10 cellular contexts compared by ENCODE assay signal in genomic region chr15:66663664-66664063, GRCh38. TPM values are rescaled to one million over a fixed set of nuclear protein-coding genes. Genes with fewer than 3 reads are reported as not detected.
"Had no signal": no experiment of that assay in that cellular context is flagged by ENCODE, and none has a peak within 500 bp of the region (broad histone marks: within the 10 kb centered on the region; RNA-seq: fewer than 3 reads in every experiment).

No MANE protein-coding gene starts in this region.

- ATAC-seq: GM23338, HepG2 had no signal

- H2AFZ ChIP-seq: GM23338 had no signal

- H3K27ac ChIP-seq: HL-60 had no signal

- H3K4me2 ChIP-seq: GM23338 had no signal

- FAIRE-seq: H1, H54, HepG2 had no signal

- DNase-seq: H9, HCEC 1CT, HFFc6, KG1 had no signal

- H3K4me3 ChIP-seq: GM23338 had no signal

RNA-seq across cellular contexts. Expression of gene SMAD6, which starts 38.4 kb away (rescaled TPM):
- polyA plus RNA-seq: IgD-negative memory B cell had no signal
